Comparison of ENCODE assay signal across 8 cellular contexts in the genomic region with DNA sequence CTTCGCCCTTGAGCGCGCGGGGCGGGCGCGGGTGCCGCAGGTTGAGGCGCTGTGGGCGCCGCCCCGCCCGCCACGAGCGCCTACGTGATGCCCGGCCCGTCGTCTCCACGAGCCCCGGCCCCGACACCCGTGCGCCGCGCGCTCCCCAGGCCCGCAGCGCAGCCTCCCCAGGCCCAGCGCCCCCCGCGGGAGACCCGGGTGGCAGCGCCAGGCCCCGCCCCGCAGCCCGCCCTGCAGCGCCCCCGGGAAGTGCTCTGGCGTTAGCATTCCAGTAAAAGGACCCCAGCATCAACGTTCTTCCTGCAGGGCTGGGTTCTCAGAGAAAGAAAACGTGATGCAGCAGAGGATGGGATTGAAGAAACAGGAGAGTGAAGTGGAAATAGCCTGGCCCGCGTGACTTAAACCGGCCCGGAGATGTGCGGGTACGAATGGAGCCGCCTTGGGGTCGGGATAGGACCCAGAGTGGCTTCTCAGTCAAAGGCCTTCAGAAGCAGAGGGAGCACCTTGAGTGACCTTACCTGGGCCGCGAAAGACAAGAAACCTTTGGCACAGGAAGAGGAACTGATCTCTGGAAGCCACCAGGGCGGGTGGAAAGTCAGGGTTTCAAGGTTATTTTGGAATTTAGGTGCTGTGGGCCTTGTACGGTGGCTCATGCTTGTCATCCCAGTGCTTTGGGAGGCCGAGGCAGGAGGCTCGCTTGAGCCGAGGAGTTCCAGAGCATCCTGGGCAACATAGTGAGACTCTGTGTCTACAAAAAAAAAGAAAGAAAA. TPM values are rescaled to one million over a fixed set of nuclear protein-coding genes. Genes with fewer than 3 reads are reported as not detected.
DNase-seq lines count a peak whose midpoint lies in the region; ATAC-seq, FAIRE-seq and TF ChIP-seq lines count a peak whose summit lies in the region.

No MANE protein-coding gene starts in this region.

- intact Hi-C loops in colonic mucosa (cut with DNase I), result no loop called here
- intact Hi-C loops in tibial artery (cut with DNase I; ENCODE audit: low total_unique reads), result no loop called here

- ATAC-seq in HG02852 (IDR thresholded peaks at IDR 0.05; ENCODE audit: unreplicated experiment) (peak; percentile 27), T-cell (replicated peaks in 1 of 4) (peak; percentile 19 to 32 (median 31))

- peak overlapping the region; percentile 61 for H3K4ac ChIP-seq in mesendoderm (ENCODE audit: low read depth, low read length)

- H3K27me3 Mint-ChIP-seq in T-cell, result no peaks in the 10 kb centered on the region

- H2AK5ac ChIP-seq in mesendoderm (ENCODE audit: low read length), result no peak overlapping the region

- H3K9me3 ChIP-seq in colonic mucosa (no peaks in the 10 kb centered on the region), tibial artery (no peaks in the 10 kb centered on the region)

- no peak overlapping the region for H3K23ac ChIP-seq in mesendoderm (ENCODE audit: low read length)

- H2BK15ac ChIP-seq in mesendoderm (replicated peaks; ENCODE audit: low read depth), result no peak overlapping the region

- H3K9ac ChIP-seq in colonic mucosa (ENCODE audit: low read depth in 2 of 2, low read length in 2 of 2) (peak overlapping the region; percentile 79 to 81), mesendoderm (ENCODE audit: low read length) (peak overlapping the region; percentile 86)

- peaks cover 42 to 48% (median 42%) of the 10 kb centered on the region in 3 donors for H3K4me1 Mint-ChIP-seq in T-cell

- peak overlapping the region; percentile 77 for H3K18ac ChIP-seq in mesendoderm (ENCODE audit: low read length)

- H3K36me3 ChIP-seq in colonic mucosa (no peaks in the 10 kb centered on the region), mesendoderm (ENCODE audit: control insufficient read depth, insufficient read depth, low read length) (no peaks in the 10 kb centered on the region), tibial artery (peaks cover 0 to 5% (median 0%) of the 10 kb centered on the region in 3 donors)

- H3K79me1 ChIP-seq in mesendoderm (ENCODE audit: low read length), result peaks cover 14% of the 10 kb centered on the region

- H3K27ac ChIP-seq in colonic mucosa, result peak overlapping the region; percentile 50
- no peak overlapping the region for H3K27ac ChIP-seq in mesendoderm (ENCODE audit: low read depth, low read length)
- peak overlapping the region; percentile 83 to 90 for H3K27ac ChIP-seq in tibial artery

- H2BK120ac ChIP-seq in mesendoderm (ENCODE audit: low read depth, low read length), result peak overlapping the region; percentile 64

- no peak for TF ChIP-seq POLR2A in GM12892 (IDR thresholded peaks at IDR 0.05; ENCODE audit: low read depth, low read length)

- H3K36me3 Mint-ChIP-seq in T-cell, result peaks cover 15% of the 10 kb centered on the region

- H3K4me1 ChIP-seq in colonic mucosa, result no peaks in the 10 kb centered on the region
- peaks cover 5% of the 10 kb centered on the region for H3K4me1 ChIP-seq in mesendoderm (ENCODE audit: control insufficient read depth, low read depth, low read length)
- peaks cover 0 to 55% (median 22%) of the 10 kb centered on the region in 4 donors for H3K4me1 ChIP-seq in tibial artery

- TF ChIP-seq CTCF in colonic mucosa (IDR thresholded peaks at IDR 0.05) (no peak), tibial artery (IDR thresholded peaks at IDR 0.05) (no peak)

- H3K79me2 ChIP-seq in mesendoderm (ENCODE audit: control insufficient read depth, insufficient read depth, low read length), result peaks cover 39% of the 10 kb centered on the region

- WGBS in mesendoderm (ENCODE audit: extremely low coverage, insufficient coverage, low lambda C conversion rate), result no CpG with 5 or more reads among the region's 57 CpGs

- peak overlapping the region; percentile 74 for H3K4me2 ChIP-seq in mesendoderm (ENCODE audit: low read length)

- H3K27me3 ChIP-seq in colonic mucosa, result peaks cover 10% of the 10 kb centered on the region
- H3K27me3 ChIP-seq in mesendoderm (ENCODE audit: insufficient read depth, low read length, poor library complexity), result no peaks in the 10 kb centered on the region
- no peaks in the 10 kb centered on the region for H3K27me3 ChIP-seq in tibial artery

- H2BK5ac ChIP-seq in mesendoderm (ENCODE audit: low read length), result no peak overlapping the region

- peak overlapping the region; percentile 85 to 91 (median 90) for H3K4me3 Mint-ChIP-seq in T-cell

- FAIRE-seq in GM12892 (lab: Jason Lieb, UNC), result no peak

- H3K56ac ChIP-seq in mesendoderm (ENCODE audit: low read length), result peak overlapping the region; percentile 91

- DNase-seq in 8988T, result peak; percentile 60
- DNase-seq in GM12892 (ENCODE audit: insufficient read length), result peak; percentile 48
- DNase-seq in T-cell, result peak in 8 of 34 experiments; percentile 7 to 24 (median 16)
- DNase-seq in colonic mucosa, result peak; percentile 38
- peak; percentile 56 for DNase-seq in mesendoderm
- no peak for DNase-seq in tibial artery
- no peak for DNase-seq in effector CD4-positive, alpha-beta T cell

- CTCF ChIA-PET in T-cell (lab: Charles Lee), result interaction anchor here in 1 of 2 donors (0.6 kb wide), 1 partner anchor 86 kb away, joined by 8 read pairs; no protein-coding TSS in a partner anchor

- POLR2A ChIA-PET in T-cell (lab: Charles Lee), result no interaction called here

- H4K8ac ChIP-seq in mesendoderm (ENCODE audit: low read depth, low read length), result no peak overlapping the region

- H4K5ac ChIP-seq in mesendoderm (ENCODE audit: low read length), result no peak overlapping the region

- H3K4me3 ChIP-seq in colonic mucosa (peak overlapping the region; percentile 82), mesendoderm (ENCODE audit: low read length) (peak overlapping the region; percentile 75), tibial artery (peak overlapping the region; percentile 78 to 86)

- no peaks in the 10 kb centered on the region for H3K9me3 Mint-ChIP-seq in T-cell

- H3K27ac Mint-ChIP-seq in T-cell, result peak overlapping the region in 1 of 2 donors; percentile 64

RNA-seq across cellular contexts. Expression of a gene that starts 1.8 kb away (rescaled TPM):
- polyA plus RNA-seq in GM12892 (2012; ENCODE audit: missing spikeins), result 162 TPM
- total RNA-seq in T-cell (10 to 100 TPM; 60.7 to 84.3 (median 70.2) TPM), colonic mucosa (100 to 1,000 TPM; 134 to 209 TPM)
- polyA plus RNA-seq in mesendoderm (2013, experiment 1 of 2), result 43.2 TPM
- polyA plus RNA-seq in mesendoderm (2013, experiment 2 of 2), result 46.8 TPM

Comparison
In these comparisons a context has a peak if more than half of its experiments do, and no peak if none do; other contexts are left out.
1. DNase-seq: peak in 8988T (single experiment), GM12892 (single experiment), colonic mucosa (single experiment) and mesendoderm (single experiment); none in tibial artery (0 of 2) and effector CD4-positive, alpha-beta T cell (single experiment).
2. Peak in every context shown above with its lines, with median percentiles within 50 percentile points of each other: H3K4me3 ChIP-seq.